ENCODE assay signal across 24 cellular contexts in the genomic region with DNA sequence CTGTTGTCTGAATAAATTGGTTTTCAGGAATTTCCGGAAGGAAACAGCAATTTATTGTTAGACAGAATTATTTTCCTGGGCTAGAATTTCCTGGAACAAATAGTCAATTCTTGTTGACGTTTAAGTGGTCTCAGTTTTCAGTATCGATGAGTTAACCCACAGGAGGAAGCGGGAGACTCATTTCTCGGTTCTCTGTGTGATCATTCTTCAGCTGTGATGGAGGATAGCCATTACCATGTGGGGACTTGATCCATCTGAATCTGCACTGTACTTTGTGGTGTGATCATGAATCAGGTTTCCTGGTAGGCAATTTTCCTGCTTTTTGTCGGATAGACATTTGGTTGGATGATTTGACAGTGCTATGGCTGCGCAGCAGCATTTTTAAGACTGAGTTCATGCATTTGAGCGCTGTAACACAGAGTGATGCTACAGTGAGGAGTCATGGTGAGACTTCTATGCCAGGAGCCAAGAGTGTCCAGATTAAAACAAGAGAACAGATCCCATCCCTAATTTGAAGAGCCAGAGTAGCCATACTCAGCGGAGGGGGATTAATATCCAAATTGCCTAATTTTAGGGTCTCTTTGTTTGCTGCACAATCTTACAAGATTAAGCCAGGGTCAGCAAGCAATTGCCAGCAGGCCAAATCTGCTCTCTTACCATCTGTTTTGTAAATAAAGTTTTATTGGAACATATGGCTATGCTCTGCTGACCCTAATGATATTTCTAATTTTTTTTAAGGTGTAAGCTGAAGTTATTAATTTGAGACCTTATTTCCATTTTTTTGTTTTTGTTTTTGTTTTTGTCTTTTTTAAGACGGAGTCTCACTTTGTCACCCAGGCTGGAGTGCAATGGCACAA.
"Had no signal": no experiment of that assay in that cellular context is flagged by ENCODE, and none has a peak within 500 bp of the region (broad histone marks: within the 10 kb centered on the region; RNA-seq: fewer than 3 reads in every experiment).

No MANE protein-coding gene starts in this region.

- H3K4me1 ChIP-seq: psoas muscle, right atrium auricular region, spleen, thyroid gland, upper lobe of right lung had no signal

- H3K36me3 ChIP-seq: left ventricle myocardium inferior, neutrophil, pancreas, right atrium auricular region, spleen, thyroid gland, upper lobe of right lung had no signal

- H3K27ac ChIP-seq: hepatocyte, left ventricle myocardium inferior, neutrophil, pancreas, psoas muscle, right atrium auricular region, thyroid gland, upper lobe of right lung had no signal

- H3K27ac Mint-ChIP-seq: activated B cell treated with CpG ODN at 0.5 μM for 24 hours; activated CD8-positive, alpha-beta memory T cell treated with anti-CD3 and anti-CD28 coated beads, Interleukin-2, amount 10 ng/mL, durations not matched to agents 7 days and 5 days; activated CD8-positive, alpha-beta T cell treated with anti-CD3 and anti-CD28 coated beads for 36 hours; activated naive CD4-positive, alpha-beta T cell treated with anti-CD3 and anti-CD28 coated beads, Interleukin-2, amount 50 U/mL, for 72 hours; brain; naive thymus-derived CD4-positive, alpha-beta T cell had no signal

- H3K4me3 ChIP-seq: hepatocyte, left ventricle myocardium inferior, pancreas, psoas muscle, right atrium auricular region, spleen, thyroid gland, upper lobe of right lung had no signal

- ATAC-seq: activated CD8-positive, alpha-beta memory T cell treated with anti-CD3 and anti-CD28 coated beads, Interleukin-2, amount 10 ng/mL, durations not matched to agents 7 days and 5 days; activated CD8-positive, alpha-beta T cell treated with anti-CD3 and anti-CD28 coated beads for 36 hours; naive thymus-derived CD4-positive, alpha-beta T cell; pancreas; psoas muscle; upper lobe of right lung had no signal

- H3K4me3 Mint-ChIP-seq: activated B cell treated with CpG ODN at 0.5 μM for 24 hours; activated CD8-positive, alpha-beta memory T cell treated with anti-CD3 and anti-CD28 coated beads, Interleukin-2, amount 10 ng/mL, durations not matched to agents 7 days and 5 days; activated CD8-positive, alpha-beta T cell treated with anti-CD3 and anti-CD28 coated beads for 36 hours; brain; naive thymus-derived CD4-positive, alpha-beta T cell had no signal

- H3K9me3 Mint-ChIP-seq: activated CD8-positive, alpha-beta T cell treated with anti-CD3 and anti-CD28 coated beads for 36 hours had no signal

- H3K4me1 Mint-ChIP-seq: activated B cell treated with CpG ODN at 0.5 μM for 24 hours had no signal

- H3K9me3 ChIP-seq: neutrophil, pancreas, psoas muscle, right atrium auricular region, thyroid gland, upper lobe of right lung had no signal

- H3K36me3 Mint-ChIP-seq: brain had no signal

- DNase-seq: activated B cell treated with CpG ODN at 0.5 μM for 24 hours; activated CD4-positive, alpha-beta T cell treated with anti-CD3 and anti-CD28 coated beads for 4 hours; activated CD8-positive, alpha-beta memory T cell treated with anti-CD3 and anti-CD28 coated beads, Interleukin-2, amount 10 ng/mL, durations not matched to agents 7 days and 5 days; activated CD8-positive, alpha-beta T cell treated with anti-CD3 and anti-CD28 coated beads for 36 hours; activated T-cell treated with anti-CD3 and anti-CD28 coated beads for 4 hours; aorta; foreskin fibroblast; glutamatergic neuron; left ventricle myocardium inferior; naive thymus-derived CD4-positive, alpha-beta T cell; pancreas; psoas muscle; spleen; stimulated activated CD4-positive, alpha-beta T cell treated with anti-CD3 and anti-CD28 coated beads, Interleukin-4, amount 100 ng/mL, for 1 hour; stimulated activated naive CD4-positive, alpha-beta T cell treated with Interleukin-2 at 50 U/mL for 16 hours; substantia nigra; T1000; thyroid gland; upper lobe of right lung had no signal
